Comparison of ENCODE assay signal across 8 cellular contexts in the genomic region with DNA sequence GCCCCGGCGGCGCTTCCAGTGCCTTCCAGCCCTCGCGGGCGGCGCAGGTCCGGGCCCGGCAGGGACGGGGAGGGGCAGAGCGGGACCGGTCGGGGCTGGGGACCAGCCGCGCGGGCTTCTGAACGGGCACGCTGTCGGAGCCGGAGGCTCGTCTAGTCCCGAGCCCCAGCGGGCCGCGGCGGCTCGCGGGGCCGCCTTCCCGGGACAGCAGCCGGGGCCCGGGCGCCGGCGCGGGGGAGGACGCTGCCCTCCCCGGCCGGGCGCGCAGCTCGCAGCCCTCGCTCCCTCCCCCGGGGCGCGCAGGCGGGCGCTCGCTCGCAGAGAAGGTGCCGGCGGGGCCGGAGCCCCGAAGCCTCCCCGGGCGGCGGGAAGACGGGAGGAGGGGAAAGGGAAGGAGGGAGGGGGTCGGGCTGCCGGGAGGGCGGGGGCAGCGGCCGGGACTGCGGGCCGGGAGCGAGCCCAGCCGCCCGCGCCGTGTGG. TPM values are rescaled to one million over a fixed set of nuclear protein-coding genes. Genes with fewer than 3 reads are reported as not detected.
DNase-seq lines count a peak whose midpoint lies in the region; ATAC-seq and TF ChIP-seq lines count a peak whose summit lies in the region.

No MANE protein-coding gene starts in this region.

- H3K27ac Mint-ChIP-seq in chondrocyte (ENCODE audit: unreplicated experiment) = no peak overlapping the region
- no peak overlapping the region for H3K27ac Mint-ChIP-seq in stimulated activated naive CD8-positive, alpha-beta T cell treated with anti-CD3 and anti-CD28 coated beads, Interleukin-15, amount 100 ng/mL, for 72 hours

- H3K4me3 Mint-ChIP-seq in chondrocyte (ENCODE audit: unreplicated experiment) = peak overlapping the region; percentile 75
- peak overlapping the region in 1 of 2 donors; percentile 45 for H3K4me3 Mint-ChIP-seq in stimulated activated naive CD8-positive, alpha-beta T cell treated with anti-CD3 and anti-CD28 coated beads, Interleukin-15, amount 100 ng/mL, for 72 hours

- no peaks in the 10 kb centered on the region for H3K36me3 Mint-ChIP-seq in chondrocyte (ENCODE audit: low read depth)

- DNase-seq in NOMO-1 treated with DMSO at 0.1 percent for 48 hours (lab: John Stamatoyannopoulos, UW; ENCODE audit: unreplicated experiment) (peak; percentile 44), NOMO-1 treated with dmso at 0.1 percent for 144 hours (lab: John Stamatoyannopoulos, UW; ENCODE audit: unreplicated experiment) (no peak), NCI-H748 treated with DMSO at 0.1 percent for 48 hours (lab: John Stamatoyannopoulos, UW) (peak; percentile 72), chondrocyte (ENCODE audit: low spot score) (no peak), left lobe of liver (ENCODE audit: low spot score) (peak; percentile 89), GF-D8 (lab: John Stamatoyannopoulos, UW) (no peak)
- peak; percentile 22 to 23 for DNase-seq in stimulated activated naive CD8-positive, alpha-beta T cell treated with anti-CD3 and anti-CD28 coated beads, Interleukin-15, amount 100 ng/mL, for 72 hours

- TF ChIP-seq CTCF in chondrocyte (IDR thresholded peaks at IDR 0.05) = no peak

- peaks cover 42% of the 10 kb centered on the region for H3K4me1 Mint-ChIP-seq in chondrocyte (ENCODE audit: low read depth)
- H3K4me1 Mint-ChIP-seq in stimulated activated naive CD8-positive, alpha-beta T cell treated with anti-CD3 and anti-CD28 coated beads, Interleukin-15, amount 100 ng/mL, for 72 hours = peaks cover 28% of the 10 kb centered on the region

- ATAC-seq in left lobe of liver (peak; percentile 63), HG02610 (IDR thresholded peaks at IDR 0.05; ENCODE audit: unreplicated experiment) (no peak)
- peak; percentile 65 for ATAC-seq in stimulated activated naive CD8-positive, alpha-beta T cell treated with anti-CD3 and anti-CD28 coated beads, Interleukin-15, amount 100 ng/mL, for 72 hours

- H3K27me3 Mint-ChIP-seq in chondrocyte (ENCODE audit: low read depth) = no peaks in the 10 kb centered on the region
- peaks cover 96% of the 10 kb centered on the region for H3K27me3 Mint-ChIP-seq in stimulated activated naive CD8-positive, alpha-beta T cell treated with anti-CD3 and anti-CD28 coated beads, Interleukin-15, amount 100 ng/mL, for 72 hours

- H3K9me3 Mint-ChIP-seq in chondrocyte (ENCODE audit: low read depth) = no peaks in the 10 kb centered on the region
- no peaks in the 10 kb centered on the region for H3K9me3 Mint-ChIP-seq in stimulated activated naive CD8-positive, alpha-beta T cell treated with anti-CD3 and anti-CD28 coated beads, Interleukin-15, amount 100 ng/mL, for 72 hours

RNA-seq across cellular contexts. Expression of a gene that starts 0.7 kb away (rescaled TPM):
- total RNA-seq in chondrocyte = 16.2 to 25.6 TPM (median 24.9 TPM) in 3 replicates
- total RNA-seq in left lobe of liver = 35.9 TPM

Comparison
In these comparisons a context has a peak if more than half of its experiments do, and no peak if none do; other contexts are left out.
1. DNase-seq: peak in NOMO-1 treated with DMSO at 0.1 percent for 48 hours (single experiment), NCI-H748 treated with DMSO at 0.1 percent for 48 hours (single experiment), left lobe of liver (single experiment) and stimulated activated naive CD8-positive, alpha-beta T cell treated with anti-CD3 and anti-CD28 coated beads, Interleukin-15, amount 100 ng/mL, for 72 hours (2 of 2); none in NOMO-1 treated with dmso at 0.1 percent for 144 hours (single experiment), chondrocyte (single experiment) and GF-D8 (single experiment).